8 cellular contexts compared by ENCODE assay signal in the genomic region with DNA sequence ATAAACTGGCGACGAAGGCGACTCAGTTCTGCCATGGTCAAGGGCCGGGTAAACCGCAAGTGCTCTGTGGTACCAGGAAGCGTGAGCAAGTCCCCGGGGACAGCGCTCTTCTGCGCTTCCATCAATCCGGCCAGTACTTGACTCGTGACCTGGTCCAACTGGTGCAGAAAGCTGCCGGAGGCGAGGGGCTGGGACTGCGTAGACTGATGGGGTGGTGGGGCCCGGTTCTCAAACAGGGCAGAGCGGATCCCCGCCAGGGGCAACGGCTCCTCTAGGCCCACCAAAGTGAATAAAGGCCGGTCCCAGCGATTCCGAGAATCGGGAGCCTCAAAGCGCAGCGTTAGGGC. TPM values are rescaled to one million over a fixed set of nuclear protein-coding genes. Genes with fewer than 3 reads are reported as not detected.
DNase-seq lines count a peak whose midpoint lies in the region; ATAC-seq and TF ChIP-seq lines count a peak whose summit lies in the region.

No MANE protein-coding gene starts in this region.

- H3K36me3 Mint-ChIP-seq in activated CD8-positive, alpha-beta T cell treated with anti-CD3 and anti-CD28 coated beads for 36 hours (ENCODE audit: low read depth) = peaks cover 37% of the 10 kb centered on the region
- H3K36me3 Mint-ChIP-seq in neural crest cell (ENCODE audit: low read depth) = peaks cover 3% of the 10 kb centered on the region

- intact Hi-C loops in activated CD8-positive, alpha-beta T cell treated with anti-CD3 and anti-CD28 coated beads for 36 hours (cut with micrococcal nuclease) = no loop called here

- POLR2A ChIA-PET in activated CD8-positive, alpha-beta T cell treated with anti-CD3 and anti-CD28 coated beads for 36 hours (lab: Charles Lee) = interaction anchor here (0.9 to 3.8 kb wide), 9 partner anchors 9 to 171 kb away, joined by 3 to 24 read pairs (median 4); a partner anchor contains a TSS

- no peaks in the 10 kb centered on the region for H3K9me3 Mint-ChIP-seq in activated CD8-positive, alpha-beta T cell treated with anti-CD3 and anti-CD28 coated beads for 36 hours
- no peaks in the 10 kb centered on the region for H3K9me3 Mint-ChIP-seq in neural crest cell

- peak overlapping the region; percentile 91 for H3K4me3 Mint-ChIP-seq in activated CD8-positive, alpha-beta T cell treated with anti-CD3 and anti-CD28 coated beads for 36 hours
- peak overlapping the region; percentile 92 for H3K4me3 Mint-ChIP-seq in neural crest cell

- DNase-seq in HuH-7 (ENCODE audit: low spot score) (peak; percentile 24), fibroblast of villous mesenchyme (ENCODE audit: low read depth) (peak; percentile 77), neural crest cell (ENCODE audit: low read depth, low spot score) (peak; percentile 8), DMS114 treated with DMSO at 0.1 percent for 48 hours (lab: John Stamatoyannopoulos, UW; ENCODE audit: unreplicated experiment) (no peak), NCI-H510A treated with DMSO at 0.1 percent for 48 hours (lab: John Stamatoyannopoulos, UW) (no peak)
- peak; percentile 23 for DNase-seq in activated CD8-positive, alpha-beta T cell treated with anti-CD3 and anti-CD28 coated beads for 36 hours

- peak overlapping the region; percentile 94 for H3K27ac Mint-ChIP-seq in activated CD8-positive, alpha-beta T cell treated with anti-CD3 and anti-CD28 coated beads for 36 hours
- peak overlapping the region; percentile 94 for H3K27ac Mint-ChIP-seq in neural crest cell (ENCODE audit: unreplicated experiment)

- H3K27ac ChIP-seq in C4-2B = peak overlapping the region; percentile 88

- H3K4me1 Mint-ChIP-seq in activated CD8-positive, alpha-beta T cell treated with anti-CD3 and anti-CD28 coated beads for 36 hours (ENCODE audit: low read depth) = peaks cover 27% of the 10 kb centered on the region
- H3K4me1 Mint-ChIP-seq in neural crest cell = peaks cover 35% of the 10 kb centered on the region

- H3K27me3 Mint-ChIP-seq in activated CD8-positive, alpha-beta T cell treated with anti-CD3 and anti-CD28 coated beads for 36 hours = no peaks in the 10 kb centered on the region
- H3K27me3 Mint-ChIP-seq in neural crest cell (ENCODE audit: low read depth) = no peaks in the 10 kb centered on the region

- peak; percentile 36 for ATAC-seq in GM18909 (IDR thresholded peaks at IDR 0.05; ENCODE audit: poor library complexity, unreplicated experiment)
- ATAC-seq in activated CD8-positive, alpha-beta T cell treated with anti-CD3 and anti-CD28 coated beads for 36 hours = no peak

- CTCF ChIA-PET in activated CD8-positive, alpha-beta T cell treated with anti-CD3 and anti-CD28 coated beads for 36 hours (lab: Charles Lee) = interaction anchor here (2.0 kb wide), 1 partner anchor 136 kb away, joined by 4 read pairs; no protein-coding TSS in a partner anchor

- H3K4me3 ChIP-seq in fibroblast of villous mesenchyme (ENCODE audit: low read depth, low read length) = peak overlapping the region; percentile 91

- TF ChIP-seq CTCF in C4-2B (conservative IDR thresholded peaks at IDR 0.05) (no peak), fibroblast of villous mesenchyme (IDR thresholded peaks at IDR 0.05; ENCODE audit: insufficient read depth, low read depth, low read length) (no peak), neural crest cell (conservative IDR thresholded peaks at IDR 0.05) (no peak)
- TF ChIP-seq CTCF in activated CD8-positive, alpha-beta T cell treated with anti-CD3 and anti-CD28 coated beads for 36 hours (IDR thresholded peaks at IDR 0.05) = no peak

RNA-seq across cellular contexts. Expression of a gene that starts 0.9 kb away (rescaled TPM):
- 10 to 100 TPM; 13.4 to 14.0 TPM for total RNA-seq in activated CD8-positive, alpha-beta T cell treated with anti-CD3 and anti-CD28 coated beads for 36 hours
- 13.0 and 18.7 TPM in 2 replicates for total RNA-seq in fibroblast of villous mesenchyme
- total RNA-seq in neural crest cell = 6.4 and 8.1 TPM in 2 replicates

RNA-seq across cellular contexts. Expression of a gene that starts 22.2 kb away (rescaled TPM):
- total RNA-seq in activated CD8-positive, alpha-beta T cell treated with anti-CD3 and anti-CD28 coated beads for 36 hours = 10 to 100 TPM; 24.3 to 34.7 TPM
- 44.8 and 57.0 TPM in 2 replicates for total RNA-seq in fibroblast of villous mesenchyme
- total RNA-seq in neural crest cell = 60.7 and 62.9 TPM in 2 replicates

RNA-seq across cellular contexts. Expression of a gene that starts 23.3 kb away (rescaled TPM):
- 10 to 100 TPM; 30.0 to 33.1 TPM for total RNA-seq in activated CD8-positive, alpha-beta T cell treated with anti-CD3 and anti-CD28 coated beads for 36 hours
- 66.0 and 76.4 TPM in 2 replicates for total RNA-seq in fibroblast of villous mesenchyme
- 74.3 and 75.0 TPM in 2 replicates for total RNA-seq in neural crest cell

RNA-seq across cellular contexts. Expression of a gene that starts 42.3 kb away (rescaled TPM):
- under 1 TPM; 0.11 to 0.13 TPM for total RNA-seq in activated CD8-positive, alpha-beta T cell treated with anti-CD3 and anti-CD28 coated beads for 36 hours
- total RNA-seq in fibroblast of villous mesenchyme = 58.9 and 77.3 TPM in 2 replicates
- total RNA-seq in neural crest cell = 2.4 TPM in 2 replicates

Comparison
In these comparisons a context has a peak if more than half of its experiments do, and no peak if none do; other contexts are left out.
1. DNase-seq: peak in HuH-7 (single experiment), activated CD8-positive, alpha-beta T cell treated with anti-CD3 and anti-CD28 coated beads for 36 hours (single experiment), fibroblast of villous mesenchyme (single experiment) and neural crest cell (single experiment); none in DMS114 treated with DMSO at 0.1 percent for 48 hours (single experiment) and NCI-H510A treated with DMSO at 0.1 percent for 48 hours (single experiment).